1 cellular context compared by ENCODE assay signal in genomic region chr7:151820486-151821105, GRCh38.
TF ChIP-seq lines count a peak whose summit lies in the region.

No MANE protein-coding gene starts in this region.

TF ChIP-seq in WTC11, 78 proteins besides CTCF, POLR2A, EP300 and RAD21 (continued from another document):
- TF ChIP-seq, protein P1, sequence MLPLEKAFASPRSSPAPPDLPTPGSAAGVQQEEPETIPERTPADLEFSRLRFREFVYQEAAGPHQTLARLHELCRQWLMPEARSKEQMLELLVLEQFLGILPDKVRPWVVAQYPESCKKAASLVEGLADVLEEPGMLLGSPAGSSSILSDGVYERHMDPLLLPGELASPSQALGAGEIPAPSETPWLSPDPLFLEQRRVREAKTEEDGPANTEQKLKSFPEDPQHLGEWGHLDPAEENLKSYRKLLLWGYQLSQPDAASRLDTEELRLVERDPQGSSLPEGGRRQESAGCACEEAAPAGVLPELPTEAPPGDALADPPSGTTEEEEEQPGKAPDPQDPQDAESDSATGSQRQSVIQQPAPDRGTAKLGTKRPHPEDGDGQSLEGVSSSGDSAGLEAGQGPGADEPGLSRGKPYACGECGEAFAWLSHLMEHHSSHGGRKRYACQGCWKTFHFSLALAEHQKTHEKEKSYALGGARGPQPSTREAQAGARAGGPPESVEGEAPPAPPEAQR (CRISPR knock-in tag; IDR thresholded peaks at IDR 0.05) = no peak
- TF ChIP-seq, protein P2, sequence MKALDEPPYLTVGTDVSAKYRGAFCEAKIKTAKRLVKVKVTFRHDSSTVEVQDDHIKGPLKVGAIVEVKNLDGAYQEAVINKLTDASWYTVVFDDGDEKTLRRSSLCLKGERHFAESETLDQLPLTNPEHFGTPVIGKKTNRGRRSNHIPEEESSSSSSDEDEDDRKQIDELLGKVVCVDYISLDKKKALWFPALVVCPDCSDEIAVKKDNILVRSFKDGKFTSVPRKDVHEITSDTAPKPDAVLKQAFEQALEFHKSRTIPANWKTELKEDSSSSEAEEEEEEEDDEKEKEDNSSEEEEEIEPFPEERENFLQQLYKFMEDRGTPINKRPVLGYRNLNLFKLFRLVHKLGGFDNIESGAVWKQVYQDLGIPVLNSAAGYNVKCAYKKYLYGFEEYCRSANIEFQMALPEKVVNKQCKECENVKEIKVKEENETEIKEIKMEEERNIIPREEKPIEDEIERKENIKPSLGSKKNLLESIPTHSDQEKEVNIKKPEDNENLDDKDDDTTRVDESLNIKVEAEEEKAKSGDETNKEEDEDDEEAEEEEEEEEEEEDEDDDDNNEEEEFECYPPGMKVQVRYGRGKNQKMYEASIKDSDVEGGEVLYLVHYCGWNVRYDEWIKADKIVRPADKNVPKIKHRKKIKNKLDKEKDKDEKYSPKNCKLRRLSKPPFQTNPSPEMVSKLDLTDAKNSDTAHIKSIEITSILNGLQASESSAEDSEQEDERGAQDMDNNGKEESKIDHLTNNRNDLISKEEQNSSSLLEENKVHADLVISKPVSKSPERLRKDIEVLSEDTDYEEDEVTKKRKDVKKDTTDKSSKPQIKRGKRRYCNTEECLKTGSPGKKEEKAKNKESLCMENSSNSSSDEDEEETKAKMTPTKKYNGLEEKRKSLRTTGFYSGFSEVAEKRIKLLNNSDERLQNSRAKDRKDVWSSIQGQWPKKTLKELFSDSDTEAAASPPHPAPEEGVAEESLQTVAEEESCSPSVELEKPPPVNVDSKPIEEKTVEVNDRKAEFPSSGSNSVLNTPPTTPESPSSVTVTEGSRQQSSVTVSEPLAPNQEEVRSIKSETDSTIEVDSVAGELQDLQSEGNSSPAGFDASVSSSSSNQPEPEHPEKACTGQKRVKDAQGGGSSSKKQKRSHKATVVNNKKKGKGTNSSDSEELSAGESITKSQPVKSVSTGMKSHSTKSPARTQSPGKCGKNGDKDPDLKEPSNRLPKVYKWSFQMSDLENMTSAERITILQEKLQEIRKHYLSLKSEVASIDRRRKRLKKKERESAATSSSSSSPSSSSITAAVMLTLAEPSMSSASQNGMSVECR (CRISPR knock-in tag; IDR thresholded peaks at IDR 0.05; ENCODE audit: borderline replicate concordance) = no peak
- no peak for TF ChIP-seq ETV6 (CRISPR knock-in tag; IDR thresholded peaks at IDR 0.05)
- TF ChIP-seq TEAD1 (CRISPR knock-in tag; IDR thresholded peaks at IDR 0.05) = no peak
- no peak for TF ChIP-seq PRDM15 (CRISPR knock-in tag; IDR thresholded peaks at IDR 0.05)
- TF ChIP-seq IRF2 (CRISPR knock-in tag; IDR thresholded peaks at IDR 0.05; ENCODE audit: borderline replicate concordance, low read depth) = no peak
- no peak for TF ChIP-seq AFF4 (CRISPR knock-in tag; IDR thresholded peaks at IDR 0.05; ENCODE audit: borderline replicate concordance)
- TF ChIP-seq RORB (CRISPR knock-in tag; IDR thresholded peaks at IDR 0.05) = no peak
- TF ChIP-seq, protein P3, sequence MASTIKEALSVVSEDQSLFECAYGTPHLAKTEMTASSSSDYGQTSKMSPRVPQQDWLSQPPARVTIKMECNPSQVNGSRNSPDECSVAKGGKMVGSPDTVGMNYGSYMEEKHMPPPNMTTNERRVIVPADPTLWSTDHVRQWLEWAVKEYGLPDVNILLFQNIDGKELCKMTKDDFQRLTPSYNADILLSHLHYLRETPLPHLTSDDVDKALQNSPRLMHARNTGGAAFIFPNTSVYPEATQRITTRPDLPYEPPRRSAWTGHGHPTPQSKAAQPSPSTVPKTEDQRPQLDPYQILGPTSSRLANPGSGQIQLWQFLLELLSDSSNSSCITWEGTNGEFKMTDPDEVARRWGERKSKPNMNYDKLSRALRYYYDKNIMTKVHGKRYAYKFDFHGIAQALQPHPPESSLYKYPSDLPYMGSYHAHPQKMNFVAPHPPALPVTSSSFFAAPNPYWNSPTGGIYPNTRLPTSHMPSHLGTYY (CRISPR knock-in tag; IDR thresholded peaks at IDR 0.05) = no peak
- TF ChIP-seq ZNF396 (CRISPR knock-in tag; IDR thresholded peaks at IDR 0.05; ENCODE audit: borderline replicate concordance) = no peak
